ENCODE assay signal across 22 cellular contexts in genomic region chr5:12934722-12935121, GRCh38.
A peak's percentile ranks its signal among the peaks of the same experiment; 100 is the strongest.
DNase-seq lines count a peak whose midpoint lies in the region; ATAC-seq, FAIRE-seq and TF ChIP-seq lines count a peak whose summit lies in the region.
"Had no signal": no experiment of that assay in that cellular context is flagged by ENCODE, and none has a peak within 500 bp of the region (broad histone marks: within the 10 kb centered on the region; RNA-seq: fewer than 3 reads in every experiment).

No MANE protein-coding gene starts in this region.

- TF ChIP-seq EP300 in K562 (IDR thresholded peaks at IDR 0.05; ENCODE audit: low read length), result no peak

- TF ChIP-seq CTCF in MM.1S (IDR thresholded peaks at IDR 0.05; ENCODE audit: low read length) (no peak), K562 (IDR thresholded peaks at IDR 0.05 in 2 of 3, conservative IDR thresholded peaks at IDR 0.05 in 1 of 3; ENCODE audit: insufficient read depth in 2 of 3, low read depth in 1 of 3, low read length in 3 of 3) (no peak)

- H3K79me2 ChIP-seq in MM.1S (ENCODE audit: low read length), result no peaks in the 10 kb centered on the region
- no peaks in the 10 kb centered on the region for H3K79me2 ChIP-seq in K562 (ENCODE audit: control insufficient read depth, insufficient read depth, low read length)

- ATAC-seq in K562 (no peak), GM19455 (IDR thresholded peaks at IDR 0.05; ENCODE audit: unreplicated experiment) (no peak)
- ATAC-seq: mucosa of descending colon, T-helper 17 cell had no signal

- H3K36me3 ChIP-seq in MM.1S (replicated peaks; ENCODE audit: insufficient read depth, low read length) (no peaks in the 10 kb centered on the region), K562 (ENCODE audit: control insufficient read depth, insufficient read depth, low read length) (no peaks in the 10 kb centered on the region)
- H3K36me3 ChIP-seq: left ventricle myocardium inferior, SJCRH30, vagina had no signal

- CTCF ChIA-PET in K562 (lab: Yijun Ruan, JAX; ENCODE audit: low intra/inter-chr PET ratio), result no interaction called here

- H3K9me2 ChIP-seq in MM.1S (replicated peaks; ENCODE audit: insufficient read depth, low read length), result no peaks in the 10 kb centered on the region

- TF ChIP-seq POLR2A in K562 (conservative IDR thresholded peaks at IDR 0.05), result no peak

- no peaks in the 10 kb centered on the region for H3K9me1 ChIP-seq in K562 (ENCODE audit: control insufficient read depth, insufficient read depth, low read length)

- H3K9me3 ChIP-seq in MM.1S (replicated peaks; ENCODE audit: insufficient read depth, low read length), result no peaks in the 10 kb centered on the region
- peaks cover 3% of the 10 kb centered on the region for H3K9me3 ChIP-seq in K562 (replicated peaks; ENCODE audit: control insufficient read depth, insufficient read depth, low read depth, low read length)
- H3K9me3 ChIP-seq: left ventricle myocardium inferior, SJCRH30, vagina had no signal

- no peak for TF ChIP-seq RAD21 in K562 (CRISPR knock-in tag; conservative IDR thresholded peaks at IDR 0.05 in 1 of 2, IDR thresholded peaks at IDR 0.05 in 1 of 2)

- in situ Hi-C loops in K562 (cut with MboI), result no loop called here

- H3K4me3 ChIP-seq in MM.1S (ENCODE audit: low read length) (no peak overlapping the region), K562 (no peak overlapping the region)
- H3K4me3 ChIP-seq: left ventricle myocardium inferior, mucosa of descending colon, SJCRH30, vagina had no signal

- no TSS peak for BruUV-seq in K562 (replicated peaks; lab: Mats Ljungman, UMichigan)

- H3K27ac ChIP-seq in MM.1S (ENCODE audit: low read length) (no peak overlapping the region), K562 (ENCODE audit: extremely low read depth, low read depth, low read length) (no peak overlapping the region)
- H3K27ac ChIP-seq: left ventricle myocardium inferior, SJCRH30, vagina, VCaP had no signal

- no peak for FAIRE-seq in K562 (lab: Jason Lieb, UNC)

- POLR2A ChIA-PET in K562 (lab: Yijun Ruan, JAX), result no interaction called here

- H3K27me3 ChIP-seq in MM.1S (replicated peaks; ENCODE audit: insufficient read depth, low read length), result no peaks in the 10 kb centered on the region
- H3K27me3 ChIP-seq in K562 (ENCODE audit: control insufficient read depth in 2 of 2, insufficient read depth in 2 of 2, low read length in 2 of 2), result no peaks in the 10 kb centered on the region
- H3K27me3 ChIP-seq: SJCRH30, vagina had no signal

- H3F3A ChIP-seq in MM.1S (ENCODE audit: insufficient read depth, low read length), result no peaks in the 10 kb centered on the region

- H3K9ac ChIP-seq in MM.1S (ENCODE audit: low read length) (no peak overlapping the region), K562 (ENCODE audit: insufficient read depth in 1 of 2, low read depth in 2 of 2, low read length in 2 of 2) (no peak overlapping the region)

- H3K4me2 ChIP-seq in MM.1S (ENCODE audit: low read depth, low read length) (no peak overlapping the region), K562 (ENCODE audit: insufficient read depth, low read length) (no peak overlapping the region)

- H3K4me1 ChIP-seq in MM.1S (ENCODE audit: low read length) (no peaks in the 10 kb centered on the region), K562 (replicated peaks in 1 of 2; ENCODE audit: control insufficient read depth in 2 of 2, insufficient read depth in 2 of 2, low read length in 2 of 2) (no peaks in the 10 kb centered on the region)
- H3K4me1 ChIP-seq: left ventricle myocardium inferior, SJCRH30, vagina had no signal

- no peaks in the 10 kb centered on the region for H4K20me1 ChIP-seq in MM.1S (ENCODE audit: insufficient read depth, low read length)
- H4K20me1 ChIP-seq in K562 (replicated peaks; ENCODE audit: control insufficient read depth, insufficient read depth, low read length), result no peaks in the 10 kb centered on the region

- 0% methylated on average over 1 of the region's 1 CpG for WGBS in K562 (ENCODE audit: insufficient coverage, low coverage, missing lambda C conversion rate)

- intact Hi-C loops in K562 (cut with micrococcal nuclease), result no loop called here

- DNase-seq in NCI-H748 (lab: John Stamatoyannopoulos, UW; ENCODE audit: unreplicated experiment) (peak; percentile 69), NCI-H748 treated with DMSO at 0.1 percent for 48 hours (lab: John Stamatoyannopoulos, UW) (no peak), MM.1S (peak; percentile 22), K562 (ENCODE audit: extremely low read depth in 1 of 4, low spot score in 3 of 4) (no peak), mucosa of gallbladder (ENCODE audit: low spot score) (peak; percentile 52), AML-193 (lab: John Stamatoyannopoulos, UW) (no peak)
- no peak for DNase-seq in stimulated activated CD4-positive, alpha-beta T cell treated with anti-CD3 and anti-CD28 coated beads, Interleukin-4, amount 100 ng/mL, for 4 hours
- DNase-seq: ACHN; activated CD4-positive, alpha-beta memory T cell treated with anti-CD3 and anti-CD28 coated beads for 36 hours; activated naive CD4-positive, alpha-beta T cell; amniotic stem cell; DMS79; Kasumi-1; left ventricle myocardium inferior; mucosa of descending colon; NCI-H1417 treated with DMSO at 0.1 percent for 48 hours; NCI-H345; SJCRH30; T-helper 17 cell had no signal

- no peak overlapping the region for H2AFZ ChIP-seq in MM.1S (ENCODE audit: low read length)
- H2AFZ ChIP-seq in K562 (ENCODE audit: low read depth, low read length), result no peak overlapping the region

TF ChIP-seq in K562, 482 proteins besides CTCF, POLR2A, EP300 and RAD21:
- TF ChIP-seq ZNF174 (CRISPR knock-in tag; IDR thresholded peaks at IDR 0.05), result no peak
- TF ChIP-seq MAFG (tag; conservative IDR thresholded peaks at IDR 0.05), result peak; percentile 19; the same call in 1 of the 2 replicates

Comparison
In these comparisons a context has a peak if more than half of its experiments do, and no peak if none do; other contexts are left out.
1. DNase-seq: peak in NCI-H748 (single experiment), MM.1S (single experiment) and mucosa of gallbladder (single experiment); none in NCI-H748 treated with DMSO at 0.1 percent for 48 hours (single experiment), K562 (0 of 4), stimulated activated CD4-positive, alpha-beta T cell treated with anti-CD3 and anti-CD28 coated beads, Interleukin-4, amount 100 ng/mL, for 4 hours (0 of 2) and AML-193 (0 of 2).